ENCODE assay signal across 21 cellular contexts in genomic region chr3:165754219-165755007, GRCh38.
"Had no signal": no experiment of that assay in that cellular context is flagged by ENCODE, and none has a peak within 500 bp of the region (broad histone marks: within the 10 kb centered on the region; RNA-seq: fewer than 3 reads in every experiment).

No MANE protein-coding gene starts in this region.

- ATAC-seq: activated T-cell treated with anti-CD3 and anti-CD28 coated beads, Interleukin-2, amount 50 U/mL, for 72 hours; body of pancreas; left lung; naive thymus-derived CD8-positive, alpha-beta T cell; stimulated activated memory B cell treated with anti-CD40 and anti-IgM and Interleukin-4, amounts not matched to agents 10 μg/mL and 1 μg/mL and 100 μg/mL, for 72 hours had no signal

- H3K27ac ChIP-seq: body of pancreas, hepatocyte, left lung, sigmoid colon, stomach, suprapubic skin, tibial nerve had no signal

- H3K27me3 ChIP-seq: body of pancreas, hepatocyte, left lung, sigmoid colon, stomach, suprapubic skin, tibial nerve had no signal

- H3K4me1 ChIP-seq: body of pancreas, left lung, stomach, suprapubic skin, tibial nerve had no signal

- DNase-seq: activated CD4-positive, alpha-beta T cell treated with anti-CD3 and anti-CD28 coated beads for 4 hours; activated CD4-positive, alpha-beta T cell treated with anti-CD3 and anti-CD28 coated beads, Interleukin-2, amount 50 U/mL, for 48 hours; activated CD4-positive, CD25-positive, alpha-beta regulatory T cell; activated effector memory CD4-positive, alpha-beta T cell treated with Interleukin-2 at 50 U/mL for 16 hours; activated naive CD4-positive, alpha-beta T cell treated with anti-CD3 and anti-CD28 coated beads for 36 hours; activated naive CD8-positive, alpha-beta T cell treated with anti-CD3 and anti-CD28 coated beads, Interleukin-2, amount 10 ng/mL, durations not matched to agents 7 days and 5 days; activated T-cell treated with anti-CD3 and anti-CD28 coated beads, Interleukin-2, amount 50 U/mL, for 72 hours; amygdala; erythroblast; immature natural killer cell; left lung; naive thymus-derived CD8-positive, alpha-beta T cell; sigmoid colon; stimulated activated CD4-positive, alpha-beta T cell treated with anti-CD3 and anti-CD28 coated beads, Interleukin-15, amount 100 ng/mL, for 24 hours; stomach; T-helper 9 cell had no signal
